ENCODE assay signal across 8 cellular contexts in genomic region chr17:47279062-47279801, GRCh38. TPM values are rescaled to one million over a fixed set of nuclear protein-coding genes. Genes with fewer than 3 reads are reported as not detected.
DNase-seq lines count a peak whose midpoint lies in the region; ATAC-seq lines count a peak whose summit lies in the region.

No MANE protein-coding gene starts in this region.

- H3K27ac ChIP-seq in duodenal mucosa (ENCODE audit: low read depth, low read length) = peak overlapping the region; percentile 79
- peak overlapping the region; percentile 77 to 80 for H3K27ac ChIP-seq in mucosa of rectum (ENCODE audit: low read depth in 2 of 2, low read length in 2 of 2)

- peak; percentile 45 for DNase-seq in ELF-1 (ENCODE audit: low read depth, low spot score)
- DNase-seq in H4 (ENCODE audit: low spot score) = peak; percentile 100
- DNase-seq in NAMALWA (ENCODE audit: low spot score) = peak; percentile 72
- DNase-seq in NCI-H2029 treated with DMSO at 0.1 percent for 48 hours (lab: John Stamatoyannopoulos, UW) = no peak
- DNase-seq in T-helper 2 cell = no peak

- H3K36me3 ChIP-seq in duodenal mucosa (ENCODE audit: control insufficient read depth in 1 of 2, insufficient read depth in 2 of 2, low read length in 2 of 2) = no peaks in the 10 kb centered on the region
- no peaks in the 10 kb centered on the region for H3K36me3 ChIP-seq in mucosa of rectum (ENCODE audit: control insufficient read depth in 2 of 2, insufficient read depth in 2 of 2, low read length in 2 of 2)

- ATAC-seq in GM21528 (IDR thresholded peaks at IDR 0.05; ENCODE audit: low FRiP score, unreplicated experiment) = no peak

- H3K9ac ChIP-seq in duodenal mucosa (ENCODE audit: low read depth in 1 of 2, low read length in 2 of 2) (no peak overlapping the region), mucosa of rectum (ENCODE audit: low read depth in 1 of 2, low read length in 2 of 2) (peak overlapping the region in 1 of 2 donors; percentile 27)

- peaks cover 31 to 33% of the 10 kb centered on the region in 2 donors for H3K4me1 ChIP-seq in duodenal mucosa (ENCODE audit: control insufficient read depth in 1 of 2, insufficient read depth in 2 of 2, low read length in 2 of 2)
- peaks cover 22 to 26% of the 10 kb centered on the region in 2 donors for H3K4me1 ChIP-seq in mucosa of rectum (ENCODE audit: control insufficient read depth in 2 of 2, insufficient read depth in 2 of 2, low read length in 2 of 2)

- no peaks in the 10 kb centered on the region for H3K27me3 ChIP-seq in duodenal mucosa (ENCODE audit: control insufficient read depth in 1 of 2, insufficient read depth in 2 of 2, low read length in 2 of 2)
- H3K27me3 ChIP-seq in mucosa of rectum (ENCODE audit: control insufficient read depth in 2 of 2, insufficient read depth in 2 of 2, low read length in 2 of 2) = no peaks in the 10 kb centered on the region

- no peak overlapping the region for H3K4me3 ChIP-seq in duodenal mucosa (ENCODE audit: low read depth in 1 of 2, low read length in 2 of 2)
- H3K4me3 ChIP-seq in mucosa of rectum (ENCODE audit: low read length in 2 of 2) = no peak overlapping the region

- H3K9me3 ChIP-seq in duodenal mucosa (ENCODE audit: control insufficient read depth in 1 of 2, low read length in 2 of 2) (no peaks in the 10 kb centered on the region), mucosa of rectum (ENCODE audit: control insufficient read depth in 2 of 2, low read length in 2 of 2) (no peaks in the 10 kb centered on the region)

RNA-seq across cellular contexts. Expression of gene ITGB3, which starts 25.6 kb away (rescaled TPM):
- total RNA-seq in H4 (2014; rRNA removed; shearing (Covaris generic)) = 3.4 and 3.7 TPM in 2 replicates

RNA-seq across cellular contexts. Expression of gene EFCAB13, which starts 44.5 kb away (rescaled TPM):
- total RNA-seq in H4 (2014; rRNA removed; shearing (Covaris generic)) = 1.8 and 2.1 TPM in 2 replicates

Comparison
In these comparisons a context has a peak if more than half of its experiments do, and no peak if none do; other contexts are left out.
1. DNase-seq: peak in ELF-1 (single experiment), H4 (single experiment) and NAMALWA (single experiment); none in NCI-H2029 treated with DMSO at 0.1 percent for 48 hours (single experiment) and T-helper 2 cell (0 of 5).